ENCODE assay signal across 15 cellular contexts in the genomic region with DNA sequence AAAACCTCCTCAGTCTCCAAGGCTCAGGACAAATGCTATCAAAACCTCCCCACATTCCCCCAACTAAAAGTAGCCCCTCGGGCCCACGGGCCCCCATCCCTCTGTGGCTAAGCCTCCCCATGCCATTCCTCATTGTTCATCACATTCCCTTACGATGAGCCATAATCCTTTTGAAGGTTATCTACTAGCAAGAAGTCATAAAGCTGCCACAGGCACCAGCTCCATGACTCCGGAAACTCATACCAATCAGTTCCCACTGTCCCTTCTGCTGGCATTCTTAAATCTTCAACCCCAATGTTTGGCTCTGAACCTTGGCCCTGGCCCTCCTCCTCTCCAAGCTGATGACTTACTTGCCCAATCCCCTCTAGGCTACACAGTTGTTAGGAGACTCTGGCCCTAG. TPM values are rescaled to one million over a fixed set of nuclear protein-coding genes. Genes with fewer than 3 reads are reported as not detected.
A peak's percentile ranks its signal among the peaks of the same experiment; 100 is the strongest.
DNase-seq lines count a peak whose midpoint lies in the region; ATAC-seq and TF ChIP-seq lines count a peak whose summit lies in the region.
"Had no signal": no experiment of that assay in that cellular context is flagged by ENCODE, and none has a peak within 500 bp of the region (broad histone marks: within the 10 kb centered on the region; RNA-seq: fewer than 3 reads in every experiment).

No MANE protein-coding gene starts in this region.

- H3K79me2 ChIP-seq in SK-N-SH (ENCODE audit: insufficient read depth): no peaks in the 10 kb centered on the region

- H3K9me3 Mint-ChIP-seq in stimulated activated naive B cell treated with anti-CD40 and anti-IgM and Interleukin-4, amounts not matched to agents 10 μg/mL and 1 μg/mL and 100 μg/mL, for 72 hours: no peaks in the 10 kb centered on the region
- no peaks in the 10 kb centered on the region for H3K9me3 Mint-ChIP-seq in stimulated activated effector memory CD8-positive, alpha-beta T cell treated with anti-CD3 and anti-CD28 coated beads, Interleukin-12 subunit alpha, Interleukin-12 subunit beta, amount 100 ng/mL, for 72 hours
- H3K9me3 Mint-ChIP-seq: activated naive CD8-positive, alpha-beta T cell treated with anti-CD3 and anti-CD28 coated beads, Interleukin-2, amount 10 ng/mL, durations not matched to agents 7 days and 5 days; T-helper 1 cell treated with Interleukin-12 subunit alpha and Interleukin-12 subunit beta and Interleukin-4 antibody, amounts not matched to agents 30 μg/mL and 1 μg/mL, for 36 hours had no signal

- no peak overlapping the region for H3K27ac ChIP-seq in SK-N-SH (ENCODE audit: low read depth in 2 of 2, low read length in 1 of 2)
- H3K27ac ChIP-seq: Peyer's patch, uterus had no signal

- H3K27me3 Mint-ChIP-seq in stimulated activated naive B cell treated with anti-CD40 and anti-IgM and Interleukin-4, amounts not matched to agents 10 μg/mL and 1 μg/mL and 100 μg/mL, for 72 hours: no peaks in the 10 kb centered on the region
- H3K27me3 Mint-ChIP-seq: activated naive CD8-positive, alpha-beta T cell treated with anti-CD3 and anti-CD28 coated beads, Interleukin-2, amount 10 ng/mL, durations not matched to agents 7 days and 5 days had no signal

- TF ChIP-seq CTCF in SK-N-SH (IDR thresholded peaks at IDR 0.05): no peak

- H3K4me1 Mint-ChIP-seq in stimulated activated naive B cell treated with anti-CD40 and anti-IgM and Interleukin-4, amounts not matched to agents 10 μg/mL and 1 μg/mL and 100 μg/mL, for 72 hours: peaks cover 0 to 7% of the 10 kb centered on the region in 2 donors
- peaks cover 8% of the 10 kb centered on the region for H3K4me1 Mint-ChIP-seq in stimulated activated effector memory CD8-positive, alpha-beta T cell treated with anti-CD3 and anti-CD28 coated beads, Interleukin-12 subunit alpha, Interleukin-12 subunit beta, amount 100 ng/mL, for 72 hours

- no peaks in the 10 kb centered on the region for H4K20me1 ChIP-seq in SK-N-SH (ENCODE audit: insufficient read depth)

- H2AFZ ChIP-seq in SK-N-SH (ENCODE audit: low read depth): no peak overlapping the region; the same call in 1 of the 2 replicates

- H3K4me2 ChIP-seq in SK-N-SH: peak overlapping the region; percentile 37; the same call in 1 of the 2 replicates

- H3K9ac ChIP-seq in SK-N-SH: no peak overlapping the region

- H3K36me3 Mint-ChIP-seq in stimulated activated naive B cell treated with anti-CD40 and anti-IgM and Interleukin-4, amounts not matched to agents 10 μg/mL and 1 μg/mL and 100 μg/mL, for 72 hours: peaks cover 25 to 59% of the 10 kb centered on the region in 2 donors
- H3K36me3 Mint-ChIP-seq in stimulated activated effector memory CD8-positive, alpha-beta T cell treated with anti-CD3 and anti-CD28 coated beads, Interleukin-12 subunit alpha, Interleukin-12 subunit beta, amount 100 ng/mL, for 72 hours: peaks cover 65% of the 10 kb centered on the region
- H3K36me3 Mint-ChIP-seq: activated naive CD8-positive, alpha-beta T cell treated with anti-CD3 and anti-CD28 coated beads, Interleukin-2, amount 10 ng/mL, durations not matched to agents 7 days and 5 days had no signal

- H3F3A ChIP-seq in SK-N-SH (replicated peaks; ENCODE audit: insufficient read depth): no peaks in the 10 kb centered on the region

- no peak overlapping the region for H3K4me3 ChIP-seq in SK-N-SH (ENCODE audit: low read depth in 2 of 2, low read length in 1 of 2)
- H3K4me3 ChIP-seq: Peyer's patch, uterus had no signal

- TF ChIP-seq RAD21 in SK-N-SH (IDR thresholded peaks at IDR 0.05; ENCODE audit: low read length): no peak

- peaks cover 0 to 8% of the 10 kb centered on the region in 2 experiments; a peak in 1 of 4 replicates for H3K4me1 ChIP-seq in SK-N-SH (ENCODE audit: control insufficient read depth in 1 of 2, insufficient read depth in 2 of 2, low read depth in 1 of 2, low read length in 1 of 2)
- H3K4me1 ChIP-seq: uterus had no signal

- ATAC-seq in left ventricle myocardium superior (peak; percentile 17), Right ventricle myocardium inferior (no peak), GM21576 (IDR thresholded peaks at IDR 0.05; ENCODE audit: unreplicated experiment) (no peak), GM19351 (IDR thresholded peaks at IDR 0.05; ENCODE audit: unreplicated experiment) (no peak)
- no peak for ATAC-seq in stimulated activated naive B cell treated with anti-CD40 and anti-IgM and Interleukin-4, amounts not matched to agents 10 μg/mL and 1 μg/mL and 100 μg/mL, for 72 hours (replicated peaks)
- ATAC-seq in stimulated activated effector memory CD8-positive, alpha-beta T cell treated with anti-CD3 and anti-CD28 coated beads, Interleukin-12 subunit alpha, Interleukin-12 subunit beta, amount 100 ng/mL, for 72 hours: no peak

- intact Hi-C loops in left ventricle myocardium superior (cut with micrococcal nuclease) (no loop called here), Right ventricle myocardium inferior (cut with DNase I) (no loop called here)

- no peaks in the 10 kb centered on the region for H3K36me3 ChIP-seq in SK-N-SH (replicated peaks in 1 of 2; ENCODE audit: control insufficient read depth in 1 of 2, insufficient read depth in 2 of 2, low read length in 1 of 2)
- H3K36me3 ChIP-seq: Peyer's patch, uterus had no signal

- no peak for DNase-seq in left ventricle myocardium superior
- DNase-seq in Right ventricle myocardium inferior (ENCODE audit: missing footprints): no peak
- DNase-seq in SK-N-SH: no peak
- peak; percentile 40 for DNase-seq in iris pigment epithelial cell (ENCODE audit: low read depth)
- DNase-seq in stimulated activated naive B cell treated with anti-CD40 and anti-IgM and Interleukin-4, amounts not matched to agents 10 μg/mL and 1 μg/mL and 100 μg/mL, for 72 hours: no peak
- no peak for DNase-seq in stimulated activated effector memory CD8-positive, alpha-beta T cell treated with anti-CD3 and anti-CD28 coated beads, Interleukin-12 subunit alpha, Interleukin-12 subunit beta, amount 100 ng/mL, for 72 hours (ENCODE audit: low spot score in 2 of 2)
- DNase-seq: activated naive CD8-positive, alpha-beta T cell treated with anti-CD3 and anti-CD28 coated beads, Interleukin-2, amount 10 ng/mL, durations not matched to agents 7 days and 5 days; H7; NCI-H2029 treated with DMSO at 0.1 percent for 48 hours; NCI-H526; Peyer's patch; uterus had no signal

- H3K27ac Mint-ChIP-seq in stimulated activated naive B cell treated with anti-CD40 and anti-IgM and Interleukin-4, amounts not matched to agents 10 μg/mL and 1 μg/mL and 100 μg/mL, for 72 hours: peak overlapping the region; percentile 48
- H3K27ac Mint-ChIP-seq in stimulated activated effector memory CD8-positive, alpha-beta T cell treated with anti-CD3 and anti-CD28 coated beads, Interleukin-12 subunit alpha, Interleukin-12 subunit beta, amount 100 ng/mL, for 72 hours: no peak overlapping the region
- H3K27ac Mint-ChIP-seq: activated naive CD8-positive, alpha-beta T cell treated with anti-CD3 and anti-CD28 coated beads, Interleukin-2, amount 10 ng/mL, durations not matched to agents 7 days and 5 days; T-helper 1 cell treated with Interleukin-12 subunit alpha and Interleukin-12 subunit beta and Interleukin-4 antibody, amounts not matched to agents 30 μg/mL and 1 μg/mL, for 36 hours had no signal

- WGBS in SK-N-SH (ENCODE audit: low lambda C conversion rate): 56% methylated on average over 4 of the region's 4 CpGs

- H3K4me3 Mint-ChIP-seq in stimulated activated naive B cell treated with anti-CD40 and anti-IgM and Interleukin-4, amounts not matched to agents 10 μg/mL and 1 μg/mL and 100 μg/mL, for 72 hours: no peak overlapping the region
- no peak overlapping the region for H3K4me3 Mint-ChIP-seq in stimulated activated effector memory CD8-positive, alpha-beta T cell treated with anti-CD3 and anti-CD28 coated beads, Interleukin-12 subunit alpha, Interleukin-12 subunit beta, amount 100 ng/mL, for 72 hours
- H3K4me3 Mint-ChIP-seq: activated naive CD8-positive, alpha-beta T cell treated with anti-CD3 and anti-CD28 coated beads, Interleukin-2, amount 10 ng/mL, durations not matched to agents 7 days and 5 days; T-helper 1 cell treated with Interleukin-12 subunit alpha and Interleukin-12 subunit beta and Interleukin-4 antibody, amounts not matched to agents 30 μg/mL and 1 μg/mL, for 36 hours had no signal

- POLR2A ChIA-PET in SK-N-SH (lab: Yijun Ruan, JAX): no interaction called here

- H3K9me2 ChIP-seq in SK-N-SH: no peaks in the 10 kb centered on the region

- no peaks in the 10 kb centered on the region for H3K9me3 ChIP-seq in SK-N-SH
- H3K9me3 ChIP-seq: Peyer's patch, uterus had no signal

- H3K27me3 ChIP-seq in SK-N-SH (ENCODE audit: insufficient read depth): no peaks in the 10 kb centered on the region; the same call in 1 of the 2 replicates
- H3K27me3 ChIP-seq: Peyer's patch, uterus had no signal

- CTCF ChIA-PET in SK-N-SH (lab: Yijun Ruan, JAX): interaction anchor here (1.4 kb wide), 1 partner anchor 17 kb away, joined by 3 read pairs; no protein-coding TSS in a partner anchor

- TF ChIP-seq EP300 in SK-N-SH (IDR thresholded peaks at IDR 0.05; ENCODE audit: borderline replicate concordance in 1 of 2, low read depth in 1 of 2, low read length in 1 of 2): no peak

TF ChIP-seq in SK-N-SH, 30 proteins besides CTCF, POLR2A, EP300 and RAD21 (continues in another document):
- TF ChIP-seq FOSL2 (IDR thresholded peaks at IDR 0.05; ENCODE audit: borderline replicate concordance, low read depth) (no peak), MEF2A (IDR thresholded peaks at IDR 0.05; ENCODE audit: borderline replicate concordance, low read depth) (no peak), FOXM1 (IDR thresholded peaks at IDR 0.05; ENCODE audit: low read depth) (no peak), RFX5 (IDR thresholded peaks at IDR 0.05; ENCODE audit: low read length) (no peak), FOXJ3 (CRISPR knock-in tag; IDR thresholded peaks at IDR 0.05) (no peak), SIN3A (IDR thresholded peaks at IDR 0.05; ENCODE audit: borderline replicate concordance, low read depth, low read length) (no peak), CHD2 (IDR thresholded peaks at IDR 0.05; ENCODE audit: low read length, partially characterized antibody) (no peak), NRF1 (IDR thresholded peaks at IDR 0.05; ENCODE audit: low read depth, low read length) (no peak), EZH2phosphoT487 (IDR thresholded peaks at IDR 0.05; ENCODE audit: borderline replicate concordance, low read depth) (no peak)
- TF ChIP-seq, protein P1, sequence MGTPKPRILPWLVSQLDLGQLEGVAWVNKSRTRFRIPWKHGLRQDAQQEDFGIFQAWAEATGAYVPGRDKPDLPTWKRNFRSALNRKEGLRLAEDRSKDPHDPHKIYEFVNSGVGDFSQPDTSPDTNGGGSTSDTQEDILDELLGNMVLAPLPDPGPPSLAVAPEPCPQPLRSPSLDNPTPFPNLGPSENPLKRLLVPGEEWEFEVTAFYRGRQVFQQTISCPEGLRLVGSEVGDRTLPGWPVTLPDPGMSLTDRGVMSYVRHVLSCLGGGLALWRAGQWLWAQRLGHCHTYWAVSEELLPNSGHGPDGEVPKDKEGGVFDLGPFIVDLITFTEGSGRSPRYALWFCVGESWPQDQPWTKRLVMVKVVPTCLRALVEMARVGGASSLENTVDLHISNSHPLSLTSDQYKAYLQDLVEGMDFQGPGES (IDR thresholded peaks at IDR 0.05; ENCODE audit: low read depth, low read length): no peak

RNA-seq across cellular contexts. Expression of a gene that starts 19.4 kb away (rescaled TPM):
- total RNA-seq in left ventricle myocardium superior: 75.4 TPM
- total RNA-seq in Right ventricle myocardium inferior: 65.9 TPM
- polyA plus RNA-seq in SK-N-SH (2012; rRNA removed): 24.9 and 57.0 TPM in 2 replicates
- polyA plus RNA-seq in SK-N-SH (2012; cell fraction: cytosol; rRNA removed): 46.9 and 48.6 TPM in 2 replicates
- polyA plus RNA-seq in SK-N-SH (2012; cell fraction: nucleus; rRNA removed): 9.5 and 20.7 TPM in 2 replicates
